In the genomic region with DNA sequence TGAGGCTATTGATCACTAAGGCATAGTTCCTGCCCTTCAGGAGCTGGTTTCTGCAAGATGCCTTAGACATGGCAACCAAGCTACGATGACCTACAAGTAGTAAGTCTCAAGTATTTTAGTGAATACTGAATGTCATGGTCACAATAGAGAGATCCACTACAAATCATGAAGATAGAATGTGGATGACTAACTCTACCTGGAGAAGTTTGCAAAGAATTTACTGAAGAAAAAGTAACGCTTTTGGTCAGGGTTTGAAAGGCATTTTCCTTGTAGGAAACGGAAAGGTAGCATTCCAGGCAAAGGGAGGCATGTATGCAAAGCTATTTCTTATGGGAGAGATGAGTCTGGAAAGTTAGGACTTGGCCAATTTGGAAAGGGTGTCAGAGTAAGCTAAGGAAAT, we compare ENCODE assay signal across 32 cellular contexts.
"Had no signal": no experiment of that assay in that cellular context is flagged by ENCODE, and none has a peak within 500 bp of the region (broad histone marks: within the 10 kb centered on the region; RNA-seq: fewer than 3 reads in every experiment).

No MANE protein-coding gene starts in this region.

- H3K27me3 Mint-ChIP-seq: activated CD4-positive, alpha-beta memory T cell treated with anti-CD3 and anti-CD28 coated beads, Interleukin-2, amount 10 ng/mL, durations not matched to agents 7 days and 5 days; activated CD8-positive, alpha-beta memory T cell treated with anti-CD3 and anti-CD28 coated beads, Interleukin-2, amount 10 ng/mL, durations not matched to agents 7 days and 5 days; activated naive CD4-positive, alpha-beta T cell treated with anti-CD3 and anti-CD28 coated beads, Interleukin-2, amount 10 ng/mL, durations not matched to agents 7 days and 5 days; activated naive CD8-positive, alpha-beta T cell; activated naive CD8-positive, alpha-beta T cell treated with anti-CD3 and anti-CD28 coated beads, Interleukin-2, amount 50 U/mL, for 24 hours; brain had no signal

- H3K9me3 ChIP-seq: SJSA1 had no signal

- H3K36me3 Mint-ChIP-seq: activated CD8-positive, alpha-beta memory T cell treated with anti-CD3 and anti-CD28 coated beads, Interleukin-2, amount 10 ng/mL, durations not matched to agents 7 days and 5 days; activated naive CD4-positive, alpha-beta T cell treated with anti-CD3 and anti-CD28 coated beads, Interleukin-2, amount 10 ng/mL, durations not matched to agents 7 days and 5 days; activated naive CD8-positive, alpha-beta T cell; brain had no signal

- H3K27ac Mint-ChIP-seq: activated CD4-positive, alpha-beta memory T cell treated with anti-CD3 and anti-CD28 coated beads, Interleukin-2, amount 10 ng/mL, durations not matched to agents 7 days and 5 days; activated CD8-positive, alpha-beta memory T cell treated with anti-CD3 and anti-CD28 coated beads, Interleukin-2, amount 10 ng/mL, durations not matched to agents 7 days and 5 days; activated naive CD4-positive, alpha-beta T cell treated with anti-CD3 and anti-CD28 coated beads, Interleukin-2, amount 10 ng/mL, durations not matched to agents 7 days and 5 days; activated naive CD8-positive, alpha-beta T cell; activated naive CD8-positive, alpha-beta T cell treated with anti-CD3 and anti-CD28 coated beads, Interleukin-2, amount 50 U/mL, for 24 hours; brain had no signal

- H3K4me3 ChIP-seq: SJSA1 had no signal

- H3K4me3 Mint-ChIP-seq: activated CD4-positive, alpha-beta memory T cell treated with anti-CD3 and anti-CD28 coated beads, Interleukin-2, amount 10 ng/mL, durations not matched to agents 7 days and 5 days; activated CD8-positive, alpha-beta memory T cell treated with anti-CD3 and anti-CD28 coated beads, Interleukin-2, amount 10 ng/mL, durations not matched to agents 7 days and 5 days; activated naive CD4-positive, alpha-beta T cell treated with anti-CD3 and anti-CD28 coated beads, Interleukin-2, amount 10 ng/mL, durations not matched to agents 7 days and 5 days; activated naive CD8-positive, alpha-beta T cell; activated naive CD8-positive, alpha-beta T cell treated with anti-CD3 and anti-CD28 coated beads, Interleukin-2, amount 50 U/mL, for 24 hours; brain had no signal

- ATAC-seq: activated CD8-positive, alpha-beta memory T cell treated with anti-CD3 and anti-CD28 coated beads, Interleukin-2, amount 10 ng/mL, durations not matched to agents 7 days and 5 days; activated naive CD8-positive, alpha-beta T cell treated with anti-CD3 and anti-CD28 coated beads, Interleukin-2, amount 50 U/mL, for 24 hours; Panc1 had no signal

- H3K27me3 ChIP-seq: SJSA1 had no signal

- H3K4me1 Mint-ChIP-seq: activated CD4-positive, alpha-beta memory T cell treated with anti-CD3 and anti-CD28 coated beads, Interleukin-2, amount 10 ng/mL, durations not matched to agents 7 days and 5 days; activated CD8-positive, alpha-beta memory T cell treated with anti-CD3 and anti-CD28 coated beads, Interleukin-2, amount 10 ng/mL, durations not matched to agents 7 days and 5 days; activated naive CD4-positive, alpha-beta T cell treated with anti-CD3 and anti-CD28 coated beads, Interleukin-2, amount 10 ng/mL, durations not matched to agents 7 days and 5 days; activated naive CD8-positive, alpha-beta T cell treated with anti-CD3 and anti-CD28 coated beads, Interleukin-2, amount 50 U/mL, for 24 hours had no signal

- H3K36me3 ChIP-seq: SJSA1, WERI-Rb-1 had no signal

- DNase-seq: activated CD4-positive, alpha-beta memory T cell treated with anti-CD3 and anti-CD28 coated beads, Interleukin-2, amount 10 ng/mL, durations not matched to agents 7 days and 5 days; activated CD4-positive, alpha-beta T cell treated with anti-CD3 and anti-CD28 coated beads for 1 hour; activated CD4-positive, alpha-beta T cell treated with anti-CD3 and anti-CD28 coated beads for 48 hours; activated CD4-positive, CD25-positive, alpha-beta regulatory T cell; activated CD8-positive, alpha-beta memory T cell treated with anti-CD3 and anti-CD28 coated beads for 24 hours; activated CD8-positive, alpha-beta memory T cell treated with anti-CD3 and anti-CD28 coated beads, Interleukin-2, amount 10 ng/mL, durations not matched to agents 7 days and 5 days; activated CD8-positive, alpha-beta memory T cell treated with anti-CD3 and anti-CD28 coated beads, Interleukin-2, amount 50 U/mL, for 48 hours; activated effector memory CD4-positive, alpha-beta T cell treated with Interleukin-2 at 50 U/mL for 16 hours; activated naive CD4-positive, alpha-beta T cell treated with anti-CD3 and anti-CD28 coated beads, Interleukin-2, amount 10 ng/mL, durations not matched to agents 7 days and 5 days; activated naive CD8-positive, alpha-beta T cell treated with anti-CD3 and anti-CD28 coated beads, Interleukin-2, amount 50 U/mL, for 24 hours; activated T-cell treated with anti-CD3 and anti-CD28 coated beads, Interleukin-2, amount 50 U/mL, for 48 hours; anterior cingulate cortex; caudate nucleus; cerebellar nuclear complex; KG1; NCI-H1092 treated with DMSO at 0.1 percent for 48 hours; NCI-H1417; NCI-H146; NCI-H187 treated with DMSO at 0.1 percent for 48 hours; NCI-H2081; NCI-H226; NCI-H446 treated with DMSO at 0.1 percent for 48 hours; NCI-H524; NCI-H69; RPMI8226; SHP77 treated with DMSO at 0.1 percent for 48 hours; T1000; WERI-Rb-1 had no signal

- H3K27ac ChIP-seq: SJSA1, WERI-Rb-1 had no signal
